Comparison of ENCODE assay signal across 16 cellular contexts in genomic region chr5:40276426-40277102, GRCh38.
DNase-seq lines count a peak whose midpoint lies in the region; ATAC-seq and TF ChIP-seq lines count a peak whose summit lies in the region.
"Had no signal": no experiment of that assay in that cellular context is flagged by ENCODE, and none has a peak within 500 bp of the region (broad histone marks: within the 10 kb centered on the region; RNA-seq: fewer than 3 reads in every experiment).

No MANE protein-coding gene starts in this region.

- no peak overlapping the region for H3K4me2 ChIP-seq in SK-N-SH

- ATAC-seq in GM19351 (IDR thresholded peaks at IDR 0.05; ENCODE audit: unreplicated experiment), result peak; percentile 19
- ATAC-seq in HG03135 (IDR thresholded peaks at IDR 0.05; ENCODE audit: unreplicated experiment), result peak; percentile 18
- ATAC-seq in GM18502 (IDR thresholded peaks at IDR 0.05; ENCODE audit: poor library complexity, unreplicated experiment), result no peak
- ATAC-seq: heart right ventricle, Panc1 had no signal

- no peak for DNase-seq in CD8-positive, alpha-beta memory T cell
- DNase-seq in activated T-helper 1 cell treated with anti-CD3 and anti-CD28 coated beads, Interleukin-12 subunit alpha, Interleukin-12 subunit beta, Interleukin-2, Interleukin-4 antibody, amounts not matched to agents 30 ng/mL and 10 ng/mL and 1 ng/mL, durations not matched to agents 14 hours and 24 hours and 36 hours (ENCODE audit: low spot score), result no peak
- DNase-seq in SK-N-SH (no peak), iPS-NIHi11 (ENCODE audit: low spot score) (no peak), DMS79 (lab: John Stamatoyannopoulos, UW) (no peak)
- DNase-seq: heart right ventricle, NCI-H226, right lobe of liver had no signal

- H3K36me3 ChIP-seq in CD8-positive, alpha-beta memory T cell (ENCODE audit: insufficient read depth, low read length), result no peaks in the 10 kb centered on the region
- no peaks in the 10 kb centered on the region for H3K36me3 ChIP-seq in SK-N-SH (replicated peaks in 1 of 2; ENCODE audit: control insufficient read depth in 1 of 2, insufficient read depth in 2 of 2, low read length in 1 of 2)
- H3K36me3 ChIP-seq: BLaER1 treated with 17β-estradiol and CSF1 and Interleukin-3, amounts not matched to agents 10 nM and 100 nM; HAP-1; heart right ventricle; right lobe of liver had no signal

- no peaks in the 10 kb centered on the region for H3K9me3 ChIP-seq in CD8-positive, alpha-beta memory T cell (ENCODE audit: low read length)
- H3K9me3 ChIP-seq in SK-N-SH, result no peaks in the 10 kb centered on the region
- H3K9me3 ChIP-seq: BLaER1 treated with 17β-estradiol and CSF1 and Interleukin-3, amounts not matched to agents 10 nM and 100 nM; HAP-1; heart right ventricle; right lobe of liver had no signal

- H3K4me3 Mint-ChIP-seq in CD8-positive, alpha-beta memory T cell, result peak overlapping the region in 6 of 7 donors; percentile 42 to 75 (median 68)
- H3K4me3 Mint-ChIP-seq in activated T-helper 1 cell treated with anti-CD3 and anti-CD28 coated beads, Interleukin-12 subunit alpha, Interleukin-12 subunit beta, Interleukin-2, Interleukin-4 antibody, amounts not matched to agents 30 ng/mL and 10 ng/mL and 1 ng/mL, durations not matched to agents 14 hours and 24 hours and 36 hours, result peak overlapping the region; percentile 17
- H3K4me3 Mint-ChIP-seq: nephron had no signal

- H3K36me3 Mint-ChIP-seq in CD8-positive, alpha-beta memory T cell, result no peaks in the 10 kb centered on the region
- H3K36me3 Mint-ChIP-seq in activated T-helper 1 cell treated with anti-CD3 and anti-CD28 coated beads, Interleukin-12 subunit alpha, Interleukin-12 subunit beta, Interleukin-2, Interleukin-4 antibody, amounts not matched to agents 30 ng/mL and 10 ng/mL and 1 ng/mL, durations not matched to agents 14 hours and 24 hours and 36 hours (ENCODE audit: low read depth), result peaks cover 22% of the 10 kb centered on the region

- H3K9ac ChIP-seq in SK-N-SH, result no peak overlapping the region
- H3K9ac ChIP-seq: BLaER1 treated with 17β-estradiol and CSF1 and Interleukin-3, amounts not matched to agents 10 nM and 100 nM had no signal

- no peaks in the 10 kb centered on the region for H3F3A ChIP-seq in SK-N-SH (replicated peaks; ENCODE audit: insufficient read depth)

- no peak for TF ChIP-seq CTCF in SK-N-SH (IDR thresholded peaks at IDR 0.05)

- H3K27ac ChIP-seq in CD8-positive, alpha-beta memory T cell (ENCODE audit: low read depth, low read length), result peak overlapping the region; percentile 1
- H3K27ac ChIP-seq in SK-N-SH (ENCODE audit: low read depth in 2 of 2, low read length in 1 of 2), result no peak overlapping the region
- H3K27ac ChIP-seq: BLaER1 treated with 17β-estradiol and CSF1 and Interleukin-3, amounts not matched to agents 10 nM and 100 nM; heart right ventricle; HL-60; right lobe of liver had no signal

- no peak overlapping the region for H3K4me3 ChIP-seq in CD8-positive, alpha-beta memory T cell (ENCODE audit: low read length)
- no peak overlapping the region for H3K4me3 ChIP-seq in SK-N-SH (ENCODE audit: low read depth in 2 of 2, low read length in 1 of 2)
- H3K4me3 ChIP-seq: BLaER1 treated with 17β-estradiol and CSF1 and Interleukin-3, amounts not matched to agents 10 nM and 100 nM; HAP-1; heart right ventricle; right lobe of liver had no signal

- POLR2A ChIA-PET in CD8-positive, alpha-beta memory T cell (lab: Charles Lee), result no interaction called here
- POLR2A ChIA-PET in SK-N-SH (lab: Yijun Ruan, JAX), result no interaction called here

- no peaks in the 10 kb centered on the region for H3K27me3 ChIP-seq in CD8-positive, alpha-beta memory T cell (ENCODE audit: insufficient read depth, low read length, poor library complexity, severe bottlenecking)
- H3K27me3 ChIP-seq in SK-N-SH (ENCODE audit: insufficient read depth), result no peaks in the 10 kb centered on the region; the same call in 1 of the 2 replicates
- H3K27me3 ChIP-seq: BLaER1 treated with 17β-estradiol and CSF1 and Interleukin-3, amounts not matched to agents 10 nM and 100 nM; heart right ventricle; right lobe of liver had no signal

- no peak for TF ChIP-seq RAD21 in SK-N-SH (IDR thresholded peaks at IDR 0.05; ENCODE audit: low read length)

- peak overlapping the region; percentile 51 to 93 (median 82) for H3K27ac Mint-ChIP-seq in CD8-positive, alpha-beta memory T cell
- H3K27ac Mint-ChIP-seq in activated T-helper 1 cell treated with anti-CD3 and anti-CD28 coated beads, Interleukin-12 subunit alpha, Interleukin-12 subunit beta, Interleukin-2, Interleukin-4 antibody, amounts not matched to agents 30 ng/mL and 10 ng/mL and 1 ng/mL, durations not matched to agents 14 hours and 24 hours and 36 hours, result peak overlapping the region; percentile 93
- H3K27ac Mint-ChIP-seq: nephron had no signal

- H3K27me3 Mint-ChIP-seq in CD8-positive, alpha-beta memory T cell, result peaks cover 0 to 2% of the 10 kb centered on the region in 2 donors
- no peaks in the 10 kb centered on the region for H3K27me3 Mint-ChIP-seq in activated T-helper 1 cell treated with anti-CD3 and anti-CD28 coated beads, Interleukin-12 subunit alpha, Interleukin-12 subunit beta, Interleukin-2, Interleukin-4 antibody, amounts not matched to agents 30 ng/mL and 10 ng/mL and 1 ng/mL, durations not matched to agents 14 hours and 24 hours and 36 hours (ENCODE audit: insufficient read depth)

- intact Hi-C loops in activated T-helper 1 cell treated with anti-CD3 and anti-CD28 coated beads, Interleukin-12 subunit alpha, Interleukin-12 subunit beta, Interleukin-2, Interleukin-4 antibody, amounts not matched to agents 30 ng/mL and 10 ng/mL and 1 ng/mL, durations not matched to agents 14 hours and 24 hours and 36 hours (cut with micrococcal nuclease), result loop anchor here (1.0 to 10.0 kb wide), 20 partner anchors 18 to 1062 kb away; partner anchors contain the start of genes FYB1, PRKAA1, PTGER4 and RPL37

- H3K9me3 Mint-ChIP-seq in CD8-positive, alpha-beta memory T cell, result no peaks in the 10 kb centered on the region
- H3K9me3 Mint-ChIP-seq in activated T-helper 1 cell treated with anti-CD3 and anti-CD28 coated beads, Interleukin-12 subunit alpha, Interleukin-12 subunit beta, Interleukin-2, Interleukin-4 antibody, amounts not matched to agents 30 ng/mL and 10 ng/mL and 1 ng/mL, durations not matched to agents 14 hours and 24 hours and 36 hours, result peaks cover 30% of the 10 kb centered on the region
- H3K9me3 Mint-ChIP-seq: nephron had no signal

- H3K79me2 ChIP-seq in SK-N-SH (ENCODE audit: insufficient read depth), result no peaks in the 10 kb centered on the region

- peaks cover 23% of the 10 kb centered on the region for H3K4me1 ChIP-seq in CD8-positive, alpha-beta memory T cell (ENCODE audit: insufficient read depth, low read length)
- H3K4me1 ChIP-seq in SK-N-SH (ENCODE audit: control insufficient read depth in 1 of 2, insufficient read depth in 2 of 2, low read depth in 1 of 2, low read length in 1 of 2), result no peaks in the 10 kb centered on the region
- H3K4me1 ChIP-seq: BLaER1 treated with 17β-estradiol and CSF1 and Interleukin-3, amounts not matched to agents 10 nM and 100 nM; HAP-1; right lobe of liver had no signal

- no peaks in the 10 kb centered on the region for H4K20me1 ChIP-seq in SK-N-SH (ENCODE audit: insufficient read depth)
- H4K20me1 ChIP-seq: BLaER1 treated with 17β-estradiol and CSF1 and Interleukin-3, amounts not matched to agents 10 nM and 100 nM had no signal

- peaks cover 29 to 37% (median 34%) of the 10 kb centered on the region in 3 donors for H3K4me1 Mint-ChIP-seq in CD8-positive, alpha-beta memory T cell
- peaks cover 78% of the 10 kb centered on the region for H3K4me1 Mint-ChIP-seq in activated T-helper 1 cell treated with anti-CD3 and anti-CD28 coated beads, Interleukin-12 subunit alpha, Interleukin-12 subunit beta, Interleukin-2, Interleukin-4 antibody, amounts not matched to agents 30 ng/mL and 10 ng/mL and 1 ng/mL, durations not matched to agents 14 hours and 24 hours and 36 hours (ENCODE audit: low read depth)

- no peaks in the 10 kb centered on the region for H3K9me2 ChIP-seq in SK-N-SH

- 8% methylated on average over 5 of the region's 5 CpGs for WGBS in SK-N-SH (ENCODE audit: low lambda C conversion rate)

- CTCF ChIA-PET in CD8-positive, alpha-beta memory T cell (lab: Charles Lee), result interaction anchor here (1.8 kb wide), 1 partner anchor 9 kb away, joined by 4 read pairs; no protein-coding TSS in a partner anchor
- CTCF ChIA-PET in SK-N-SH (lab: Yijun Ruan, JAX), result no interaction called here

- TF ChIP-seq EP300 in SK-N-SH (IDR thresholded peaks at IDR 0.05; ENCODE audit: borderline replicate concordance in 1 of 2, low read depth in 1 of 2, low read length in 1 of 2), result no peak

- no peak overlapping the region for H2AFZ ChIP-seq in SK-N-SH (ENCODE audit: low read depth)

TF ChIP-seq in SK-N-SH, 30 proteins besides CTCF, POLR2A, EP300 and RAD21 (continues in another document):
- TF ChIP-seq FOXM1 (IDR thresholded peaks at IDR 0.05; ENCODE audit: low read depth) (no peak), GABPA (IDR thresholded peaks at IDR 0.05; ENCODE audit: low read depth) (no peak), POLR2AphosphoS5 (IDR thresholded peaks at IDR 0.05; ENCODE audit: low read depth, low read length) (no peak), MXI1 (IDR thresholded peaks at IDR 0.05; ENCODE audit: low read depth, low read length) (no peak), TCF12 (IDR thresholded peaks at IDR 0.05) (no peak), NFIC (IDR thresholded peaks at IDR 0.05; ENCODE audit: borderline replicate concordance) (no peak), SMC3 (IDR thresholded peaks at IDR 0.05; ENCODE audit: low read depth, low read length) (no peak)
- TF ChIP-seq, protein P1, sequence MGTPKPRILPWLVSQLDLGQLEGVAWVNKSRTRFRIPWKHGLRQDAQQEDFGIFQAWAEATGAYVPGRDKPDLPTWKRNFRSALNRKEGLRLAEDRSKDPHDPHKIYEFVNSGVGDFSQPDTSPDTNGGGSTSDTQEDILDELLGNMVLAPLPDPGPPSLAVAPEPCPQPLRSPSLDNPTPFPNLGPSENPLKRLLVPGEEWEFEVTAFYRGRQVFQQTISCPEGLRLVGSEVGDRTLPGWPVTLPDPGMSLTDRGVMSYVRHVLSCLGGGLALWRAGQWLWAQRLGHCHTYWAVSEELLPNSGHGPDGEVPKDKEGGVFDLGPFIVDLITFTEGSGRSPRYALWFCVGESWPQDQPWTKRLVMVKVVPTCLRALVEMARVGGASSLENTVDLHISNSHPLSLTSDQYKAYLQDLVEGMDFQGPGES (IDR thresholded peaks at IDR 0.05; ENCODE audit: low read depth, low read length), result no peak
